In the genomic region with DNA sequence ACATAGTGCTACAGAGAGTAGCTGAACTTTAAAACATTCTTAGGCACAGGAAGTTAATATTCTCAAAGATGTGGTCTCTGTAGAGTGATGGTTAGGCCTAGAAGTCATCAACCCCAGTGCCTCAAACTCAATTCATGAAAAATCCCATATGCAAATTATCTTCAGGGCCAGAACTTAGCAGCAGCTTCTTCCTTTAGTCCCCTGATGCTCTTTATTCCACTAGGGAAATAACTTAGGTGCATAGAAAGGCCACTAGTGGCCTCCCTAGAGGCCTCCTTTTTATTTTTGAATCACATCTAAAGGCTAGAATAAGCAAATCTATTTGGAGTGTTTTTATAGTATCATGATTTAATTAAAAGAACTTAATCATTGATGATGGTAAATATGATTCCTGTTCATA, we compare ENCODE assay signal across 12 cellular contexts.
DNase-seq lines count a peak whose midpoint lies in the region; ATAC-seq and TF ChIP-seq lines count a peak whose summit lies in the region.
"Had no signal": no experiment of that assay in that cellular context is flagged by ENCODE, and none has a peak within 500 bp of the region (broad histone marks: within the 10 kb centered on the region; RNA-seq: fewer than 3 reads in every experiment).

No MANE protein-coding gene starts in this region.

- H3K27ac ChIP-seq in thyroid gland, result no peak overlapping the region

- no peak overlapping the region for H3K4me3 Mint-ChIP-seq in nephron
- H3K4me3 Mint-ChIP-seq: memory B cell had no signal

- no peaks in the 10 kb centered on the region for H3K4me1 ChIP-seq in thyroid gland

- in situ Hi-C loops in astrocyte of the spinal cord (cut with HindIII; ENCODE audit: low sequenced_read_pairs), result no loop called here

- intact Hi-C loops in thyroid gland (cut with DNase I) (loop anchor here (10.0 kb wide), 1 partner anchor 247 kb away; no protein-coding TSS in a partner anchor), left cardiac atrium (cut with DNase I) (loop anchor here in 1 of 2 donors (10.0 kb wide), 2 partner anchors 447 to 497 kb away; no protein-coding TSS in a partner anchor)

- no peaks in the 10 kb centered on the region for H3K27me3 Mint-ChIP-seq in nephron (ENCODE audit: low read depth)

- no peaks in the 10 kb centered on the region for H3K9me3 Mint-ChIP-seq in nephron
- H3K9me3 Mint-ChIP-seq: memory B cell had no signal

- no peaks in the 10 kb centered on the region for H3K4me1 Mint-ChIP-seq in nephron
- H3K4me1 Mint-ChIP-seq: memory B cell had no signal

- peaks cover 5 to 7% of the 10 kb centered on the region in 2 donors for H3K36me3 ChIP-seq in thyroid gland

- peaks cover 34% of the 10 kb centered on the region for H3K36me3 Mint-ChIP-seq in nephron (ENCODE audit: low read depth)
- H3K36me3 Mint-ChIP-seq: memory B cell had no signal

- ATAC-seq in HG03139 (IDR thresholded peaks at IDR 0.05; ENCODE audit: unreplicated experiment) (peak; percentile 39), left cardiac atrium (no peak)

- H3K9me3 ChIP-seq in thyroid gland, result no peaks in the 10 kb centered on the region

- TF ChIP-seq CTCF in astrocyte of the spinal cord (IDR thresholded peaks at IDR 0.05; ENCODE audit: low read depth, low read length), result peak; percentile 58
- TF ChIP-seq CTCF in nephron (IDR thresholded peaks at IDR 0.05; ENCODE audit: unreplicated experiment in 3 of 3), result peak in 2 of 3 experiments; percentile 12 to 31
- TF ChIP-seq CTCF in thyroid gland (IDR thresholded peaks at IDR 0.05), result peak in 1 of 6 experiments; percentile 13

- H3K27me3 ChIP-seq in thyroid gland, result no peaks in the 10 kb centered on the region

- H3K27ac Mint-ChIP-seq in nephron, result no peak overlapping the region
- H3K27ac Mint-ChIP-seq: memory B cell had no signal

- no peak for TF ChIP-seq POLR2A in thyroid gland (IDR thresholded peaks at IDR 0.05)

- no peak overlapping the region for H3K4me3 ChIP-seq in astrocyte of the spinal cord (ENCODE audit: low read depth, low read length)
- no peak overlapping the region for H3K4me3 ChIP-seq in thyroid gland (replicated peaks in 1 of 3)

- DNase-seq in ELR (ENCODE audit: low read depth) (peak; percentile 36), astrocyte of the spinal cord (ENCODE audit: low read depth, low spot score) (peak; percentile 18), OCI-M2 (lab: John Stamatoyannopoulos, UW; ENCODE audit: unreplicated experiment) (no peak), mucosa of gallbladder (ENCODE audit: low spot score) (no peak), thyroid gland (no peak), left cardiac atrium (no peak)
- DNase-seq: activated naive CD4-positive, alpha-beta T cell treated with anti-CD3 and anti-CD28 coated beads, Interleukin-2, amount 50 U/mL, for 16 hours; KG1; NCI-H524 treated with DMSO at 0.1 percent for 48 hours had no signal

Comparison
In these comparisons a context has a peak if more than half of its experiments do, and no peak if none do; other contexts are left out.
1. DNase-seq: peak in ELR (single experiment) and astrocyte of the spinal cord (single experiment); none in OCI-M2 (single experiment), mucosa of gallbladder (single experiment), thyroid gland (0 of 2) and left cardiac atrium (single experiment).